ENCODE assay signal across 12 cellular contexts in genomic region chr2:88638743-88639142, GRCh38. TPM values are rescaled to one million over a fixed set of nuclear protein-coding genes. Genes with fewer than 3 reads are reported as not detected.
DNase-seq lines count a peak whose midpoint lies in the region; ATAC-seq, FAIRE-seq and TF ChIP-seq lines count a peak whose summit lies in the region.
"Had no signal": no experiment of that assay in that cellular context is flagged by ENCODE, and none has a peak within 500 bp of the region (broad histone marks: within the 10 kb centered on the region; RNA-seq: fewer than 3 reads in every experiment).

No MANE protein-coding gene starts in this region.

- peak overlapping the region; percentile 67 for H3K4me2 ChIP-seq in keratinocyte (ENCODE audit: control insufficient read depth, extremely low read depth, insufficient read depth, low read depth, low read length)

- H4K20me1 ChIP-seq in keratinocyte (ENCODE audit: control insufficient read depth, extremely low read depth, insufficient read depth, low read length): no peaks in the 10 kb centered on the region

- H3K4me3 ChIP-seq in keratinocyte (ENCODE audit: control insufficient read depth in 2 of 3, extremely low read depth in 1 of 3, insufficient read depth in 2 of 3, low read depth in 1 of 3, low read length in 3 of 3) (no peak overlapping the region), lower lobe of right lung (no peak overlapping the region), HAP-1 (no peak overlapping the region)
- H3K4me3 ChIP-seq: lung, ovary had no signal

- dilution Hi-C loops in keratinocyte (cut with MboI; ENCODE audit: extremely low pct_ligation_motif_present, low sequenced_read_pairs): no loop called here

- FAIRE-seq in GM12892 (lab: Jason Lieb, UNC) (peak; percentile 14), keratinocyte (lab: Jason Lieb, UNC) (peak; percentile 74)

- H3K9me3 Mint-ChIP-seq in activated T-helper 2 cell treated with anti-CD3 and anti-CD28 coated beads, Interferon-gamma antibody, Interleukin-2, Interleukin-4, amounts not matched to agents 10 μg/mL and 5 μg/mL and 100 μg/mL, durations not matched to agents 14 hours and 24 hours and 36 hours: peaks cover 25% of the 10 kb centered on the region

- intact Hi-C loops in activated T-helper 2 cell treated with anti-CD3 and anti-CD28 coated beads, Interferon-gamma antibody, Interleukin-2, Interleukin-4, amounts not matched to agents 10 μg/mL and 5 μg/mL and 100 μg/mL, durations not matched to agents 14 hours and 24 hours and 36 hours (cut with micrococcal nuclease): loop anchor here (1.0 kb wide), 2 partner anchors 10 to 38 kb away; no protein-coding TSS in a partner anchor
- intact Hi-C loops in lower lobe of right lung (cut with DNase I): no loop called here

- H3K4me3 Mint-ChIP-seq in activated T-helper 2 cell treated with anti-CD3 and anti-CD28 coated beads, Interferon-gamma antibody, Interleukin-2, Interleukin-4, amounts not matched to agents 10 μg/mL and 5 μg/mL and 100 μg/mL, durations not matched to agents 14 hours and 24 hours and 36 hours (ENCODE audit: low read depth): no peak overlapping the region

- H2AFZ ChIP-seq in keratinocyte (ENCODE audit: control insufficient read depth, low read length): no peak overlapping the region

- no peaks in the 10 kb centered on the region for H3K27me3 Mint-ChIP-seq in activated T-helper 2 cell treated with anti-CD3 and anti-CD28 coated beads, Interferon-gamma antibody, Interleukin-2, Interleukin-4, amounts not matched to agents 10 μg/mL and 5 μg/mL and 100 μg/mL, durations not matched to agents 14 hours and 24 hours and 36 hours (ENCODE audit: low read depth)

- no peaks in the 10 kb centered on the region for H3K36me3 ChIP-seq in keratinocyte (ENCODE audit: control insufficient read depth in 2 of 2, extremely low read depth in 1 of 2, insufficient read depth in 2 of 2, low read length in 2 of 2)
- H3K36me3 ChIP-seq in lower lobe of right lung: no peaks in the 10 kb centered on the region
- no peaks in the 10 kb centered on the region for H3K36me3 ChIP-seq in HAP-1 (replicated peaks)
- H3K36me3 ChIP-seq: ovary had no signal

- no peaks in the 10 kb centered on the region for H3K79me2 ChIP-seq in keratinocyte (ENCODE audit: control insufficient read depth, insufficient read depth, low read length)

- H3K9ac ChIP-seq in keratinocyte (ENCODE audit: control insufficient read depth, extremely low read depth, insufficient read depth, low read length): no peak overlapping the region

- ATAC-seq in lower lobe of right lung (no peak), HG02678 (IDR thresholded peaks at IDR 0.05; ENCODE audit: unreplicated experiment) (no peak)

- no peaks in the 10 kb centered on the region for H3K9me1 ChIP-seq in keratinocyte (ENCODE audit: control insufficient read depth, extremely low read depth, insufficient read depth, low read length)

- TF ChIP-seq CTCF in keratinocyte (optimal IDR thresholded peaks at IDR 0.05 in 1 of 3, IDR thresholded peaks at IDR 0.05 in 1 of 3, conservative IDR thresholded peaks at IDR 0.05 in 1 of 3; ENCODE audit: extremely low read depth in 1 of 3, insufficient read depth in 2 of 3, low read length in 3 of 3): no peak
- no peak for TF ChIP-seq CTCF in lower lobe of right lung (IDR thresholded peaks at IDR 0.05)

- H3K27ac ChIP-seq in keratinocyte (ENCODE audit: control insufficient read depth, insufficient read depth, low read length) (peak overlapping the region; percentile 8), lower lobe of right lung (no peak overlapping the region)
- H3K27ac ChIP-seq: ovary had no signal

- H3K4me1 ChIP-seq in keratinocyte (ENCODE audit: control insufficient read depth, extremely low read depth, insufficient read depth, low read length): peaks cover 17% of the 10 kb centered on the region
- no peaks in the 10 kb centered on the region for H3K4me1 ChIP-seq in lower lobe of right lung
- H3K4me1 ChIP-seq in HAP-1: no peaks in the 10 kb centered on the region

- H3K9me3 ChIP-seq in keratinocyte (ENCODE audit: control insufficient read depth, low read depth, low read length) (no peaks in the 10 kb centered on the region), lower lobe of right lung (no peaks in the 10 kb centered on the region), HAP-1 (no peaks in the 10 kb centered on the region)

- H3K27me3 ChIP-seq in keratinocyte (ENCODE audit: control insufficient read depth, extremely low read depth, insufficient read depth, low read length): no peaks in the 10 kb centered on the region
- no peaks in the 10 kb centered on the region for H3K27me3 ChIP-seq in lower lobe of right lung (ENCODE audit: low read depth)
- peaks cover 5% of the 10 kb centered on the region for H3K27me3 ChIP-seq in HAP-1 (ENCODE audit: low read depth)
- H3K27me3 ChIP-seq: ovary had no signal

- TF ChIP-seq POLR2A in GM12892 (IDR thresholded peaks at IDR 0.05; ENCODE audit: low read depth, low read length): no peak

- peaks cover 49% of the 10 kb centered on the region for H3K4me1 Mint-ChIP-seq in activated T-helper 2 cell treated with anti-CD3 and anti-CD28 coated beads, Interferon-gamma antibody, Interleukin-2, Interleukin-4, amounts not matched to agents 10 μg/mL and 5 μg/mL and 100 μg/mL, durations not matched to agents 14 hours and 24 hours and 36 hours (ENCODE audit: low read depth)

- in situ Hi-C loops in HAP-1 (cut with MboI; ENCODE audit: low sequenced_read_pairs): no loop called here

- DNase-seq in GM12892 (ENCODE audit: insufficient read length) (no peak), LoVo (ENCODE audit: low spot score) (peak; percentile 29), keratinocyte (ENCODE audit: low read depth, low spot score) (no peak), lower lobe of right lung (no peak), HAP-1 (ENCODE audit: low spot score in 2 of 2) (no peak), amniotic stem cell (lab: John Stamatoyannopoulos, UW) (no peak)
- no peak for DNase-seq in activated T-helper 2 cell treated with anti-CD3 and anti-CD28 coated beads, Interferon-gamma antibody, Interleukin-2, Interleukin-4, amounts not matched to agents 10 μg/mL and 5 μg/mL and 100 μg/mL, durations not matched to agents 14 hours and 24 hours and 36 hours (ENCODE audit: low spot score)
- DNase-seq: effector memory CD4-positive, alpha-beta T cell; KBM-7; ovary had no signal

- peaks cover 16% of the 10 kb centered on the region for H3K36me3 Mint-ChIP-seq in activated T-helper 2 cell treated with anti-CD3 and anti-CD28 coated beads, Interferon-gamma antibody, Interleukin-2, Interleukin-4, amounts not matched to agents 10 μg/mL and 5 μg/mL and 100 μg/mL, durations not matched to agents 14 hours and 24 hours and 36 hours (ENCODE audit: low read depth)

- peak overlapping the region; percentile 84 for H3K27ac Mint-ChIP-seq in activated T-helper 2 cell treated with anti-CD3 and anti-CD28 coated beads, Interferon-gamma antibody, Interleukin-2, Interleukin-4, amounts not matched to agents 10 μg/mL and 5 μg/mL and 100 μg/mL, durations not matched to agents 14 hours and 24 hours and 36 hours

RNA-seq across cellular contexts. Expression of gene EIF2AK3, which starts 11.5 kb away (rescaled TPM):
- polyA plus RNA-seq in GM12892 (2012; ENCODE audit: missing spikeins): 30.2 TPM
- total RNA-seq in activated T-helper 2 cell treated with anti-CD3 and anti-CD28 coated beads, Interferon-gamma antibody, Interleukin-2, Interleukin-4, amounts not matched to agents 10 μg/mL and 5 μg/mL and 100 μg/mL, durations not matched to agents 14 hours and 24 hours and 36 hours: 20.0 and 22.5 TPM in 2 replicates
- 7.6 to 10.9 TPM (median 7.9 TPM) in 3 replicates for polyA plus RNA-seq in keratinocyte
- polyA plus RNA-seq in keratinocyte (2011; ENCODE audit: low read depth): 19.0 TPM
- 3.2 and 6.1 TPM in 2 replicates for polyA plus RNA-seq in keratinocyte (2011; cell fraction: cytosol; rRNA removed)
- polyA plus RNA-seq in keratinocyte (2011; cell fraction: nucleus; rRNA removed): 21.4 and 23.0 TPM in 2 replicates
- polyA plus RNA-seq in keratinocyte (2012; ENCODE audit: low replicate concordance): 7.3 and 9.8 TPM in 2 replicates
- 4.4 to 28.7 TPM (median 8.4 TPM) in 3 replicates for polyA minus RNA-seq in keratinocyte
- polyA minus RNA-seq in keratinocyte (2011; cell fraction: cytosol; rRNA and poly(A)+ RNA removed): 6.7 TPM
- polyA minus RNA-seq in keratinocyte (2011; cell fraction: nucleus; rRNA and poly(A)+ RNA removed): 17.5 and 33.3 TPM in 2 replicates
- 16.0 TPM for total RNA-seq in lower lobe of right lung

RNA-seq across cellular contexts. Expression of gene RPIA, which starts 52.7 kb away (rescaled TPM):
- polyA plus RNA-seq in GM12892 (2012; ENCODE audit: missing spikeins): 41.7 TPM
- 67.1 and 68.4 TPM in 2 replicates for total RNA-seq in activated T-helper 2 cell treated with anti-CD3 and anti-CD28 coated beads, Interferon-gamma antibody, Interleukin-2, Interleukin-4, amounts not matched to agents 10 μg/mL and 5 μg/mL and 100 μg/mL, durations not matched to agents 14 hours and 24 hours and 36 hours
- 6.6 to 11.4 TPM (median 7.1 TPM) in 3 replicates for polyA plus RNA-seq in keratinocyte
- 4.2 TPM for polyA plus RNA-seq in keratinocyte (2011; ENCODE audit: low read depth)
- polyA plus RNA-seq in keratinocyte (2011; cell fraction: cytosol; rRNA removed): 6.8 and 7.8 TPM in 2 replicates
- polyA plus RNA-seq in keratinocyte (2011; cell fraction: nucleus; rRNA removed): 5.2 and 7.2 TPM in 2 replicates
- polyA plus RNA-seq in keratinocyte (2012; ENCODE audit: low replicate concordance): 8.6 and 10.3 TPM in 2 replicates
- polyA minus RNA-seq in keratinocyte: 3.7 to 9.5 TPM (median 6.8 TPM) in 3 replicates
- 4.8 TPM for polyA minus RNA-seq in keratinocyte (2011; cell fraction: cytosol; rRNA and poly(A)+ RNA removed)
- 2.3 and 3.3 TPM in 2 replicates for polyA minus RNA-seq in keratinocyte (2011; cell fraction: nucleus; rRNA and poly(A)+ RNA removed)
- total RNA-seq in lower lobe of right lung: 16.5 TPM
